In the genomic region with DNA sequence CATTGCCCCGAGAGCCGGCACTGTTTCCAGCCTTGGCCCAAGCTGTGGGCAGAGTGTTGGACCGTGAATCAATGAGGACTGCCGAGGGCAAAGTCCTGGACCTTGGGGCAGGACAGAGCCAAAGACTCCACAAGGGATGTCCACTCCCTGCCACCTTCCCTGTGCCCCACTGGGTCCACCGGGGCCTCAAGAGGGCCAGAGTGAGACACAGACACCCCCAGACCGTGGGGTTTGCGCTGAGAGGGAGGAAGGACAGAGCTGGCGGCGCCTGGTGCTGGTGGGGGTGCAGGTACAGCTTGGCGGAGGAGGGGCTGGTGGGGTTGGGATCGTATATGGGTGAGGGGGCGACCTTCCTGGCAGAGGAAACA, we compare ENCODE assay signal across 1 cellular context.
TF ChIP-seq lines count a peak whose summit lies in the region.

No MANE protein-coding gene starts in this region.

TF ChIP-seq in GM23338, 12 proteins besides CTCF, POLR2A, EP300 and RAD21 (continued from another document):
- TF ChIP-seq, protein P1, sequence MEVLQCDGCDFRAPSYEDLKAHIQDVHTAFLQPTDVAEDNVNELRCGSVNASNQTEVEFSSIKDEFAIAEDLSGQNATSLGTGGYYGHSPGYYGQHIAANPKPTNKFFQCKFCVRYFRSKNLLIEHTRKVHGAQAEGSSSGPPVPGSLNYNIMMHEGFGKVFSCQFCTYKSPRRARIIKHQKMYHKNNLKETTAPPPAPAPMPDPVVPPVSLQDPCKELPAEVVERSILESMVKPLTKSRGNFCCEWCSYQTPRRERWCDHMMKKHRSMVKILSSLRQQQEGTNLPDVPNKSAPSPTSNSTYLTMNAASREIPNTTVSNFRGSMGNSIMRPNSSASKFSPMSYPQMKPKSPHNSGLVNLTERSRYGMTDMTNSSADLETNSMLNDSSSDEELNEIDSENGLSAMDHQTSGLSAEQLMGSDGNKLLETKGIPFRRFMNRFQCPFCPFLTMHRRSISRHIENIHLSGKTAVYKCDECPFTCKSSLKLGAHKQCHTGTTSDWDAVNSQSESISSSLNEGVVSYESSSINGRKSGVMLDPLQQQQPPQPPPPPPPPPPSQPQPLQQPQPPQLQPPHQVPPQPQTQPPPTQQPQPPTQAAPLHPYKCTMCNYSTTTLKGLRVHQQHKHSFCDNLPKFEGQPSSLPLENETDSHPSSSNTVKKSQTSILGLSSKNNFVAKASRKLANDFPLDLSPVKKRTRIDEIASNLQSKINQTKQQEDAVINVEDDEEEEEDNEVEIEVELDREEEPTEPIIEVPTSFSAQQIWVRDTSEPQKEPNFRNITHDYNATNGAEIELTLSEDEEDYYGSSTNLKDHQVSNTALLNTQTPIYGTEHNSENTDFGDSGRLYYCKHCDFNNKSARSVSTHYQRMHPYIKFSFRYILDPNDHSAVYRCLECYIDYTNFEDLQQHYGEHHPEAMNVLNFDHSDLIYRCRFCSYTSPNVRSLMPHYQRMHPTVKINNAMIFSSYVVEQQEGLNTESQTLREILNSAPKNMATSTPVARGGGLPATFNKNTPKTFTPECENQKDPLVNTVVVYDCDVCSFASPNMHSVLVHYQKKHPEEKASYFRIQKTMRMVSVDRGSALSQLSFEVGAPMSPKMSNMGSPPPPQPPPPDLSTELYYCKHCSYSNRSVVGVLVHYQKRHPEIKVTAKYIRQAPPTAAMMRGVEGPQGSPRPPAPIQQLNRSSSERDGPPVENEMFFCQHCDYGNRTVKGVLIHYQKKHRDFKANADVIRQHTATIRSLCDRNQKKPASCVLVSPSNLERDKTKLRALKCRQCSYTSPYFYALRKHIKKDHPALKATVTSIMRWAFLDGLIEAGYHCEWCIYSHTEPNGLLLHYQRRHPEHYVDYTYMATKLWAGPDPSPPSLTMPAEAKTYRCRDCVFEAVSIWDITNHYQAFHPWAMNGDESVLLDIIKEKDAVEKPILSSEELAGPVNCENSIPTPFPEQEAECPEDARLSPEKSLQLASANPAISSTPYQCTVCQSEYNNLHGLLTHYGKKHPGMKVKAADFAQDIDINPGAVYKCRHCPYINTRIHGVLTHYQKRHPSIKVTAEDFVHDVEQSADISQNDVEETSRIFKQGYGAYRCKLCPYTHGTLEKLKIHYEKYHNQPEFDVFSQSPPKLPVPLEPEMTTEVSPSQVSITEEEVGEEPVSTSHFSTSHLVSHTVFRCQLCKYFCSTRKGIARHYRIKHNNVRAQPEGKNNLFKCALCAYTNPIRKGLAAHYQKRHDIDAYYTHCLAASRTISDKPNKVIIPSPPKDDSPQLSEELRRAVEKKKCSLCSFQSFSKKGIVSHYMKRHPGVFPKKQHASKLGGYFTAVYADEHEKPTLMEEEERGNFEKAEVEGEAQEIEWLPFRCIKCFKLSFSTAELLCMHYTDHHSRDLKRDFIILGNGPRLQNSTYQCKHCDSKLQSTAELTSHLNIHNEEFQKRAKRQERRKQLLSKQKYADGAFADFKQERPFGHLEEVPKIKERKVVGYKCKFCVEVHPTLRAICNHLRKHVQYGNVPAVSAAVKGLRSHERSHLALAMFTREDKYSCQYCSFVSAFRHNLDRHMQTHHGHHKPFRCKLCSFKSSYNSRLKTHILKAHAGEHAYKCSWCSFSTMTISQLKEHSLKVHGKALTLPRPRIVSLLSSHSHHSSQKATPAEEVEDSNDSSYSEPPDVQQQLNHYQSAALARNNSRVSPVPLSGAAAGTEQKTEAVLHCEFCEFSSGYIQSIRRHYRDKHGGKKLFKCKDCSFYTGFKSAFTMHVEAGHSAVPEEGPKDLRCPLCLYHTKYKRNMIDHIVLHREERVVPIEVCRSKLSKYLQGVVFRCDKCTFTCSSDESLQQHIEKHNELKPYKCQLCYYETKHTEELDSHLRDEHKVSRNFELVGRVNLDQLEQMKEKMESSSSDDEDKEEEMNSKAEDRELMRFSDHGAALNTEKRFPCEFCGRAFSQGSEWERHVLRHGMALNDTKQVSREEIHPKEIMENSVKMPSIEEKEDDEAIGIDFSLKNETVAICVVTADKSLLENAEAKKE (CRISPR knock-in tag; IDR thresholded peaks at IDR 0.05), result no peak
- TF ChIP-seq, protein P2, sequence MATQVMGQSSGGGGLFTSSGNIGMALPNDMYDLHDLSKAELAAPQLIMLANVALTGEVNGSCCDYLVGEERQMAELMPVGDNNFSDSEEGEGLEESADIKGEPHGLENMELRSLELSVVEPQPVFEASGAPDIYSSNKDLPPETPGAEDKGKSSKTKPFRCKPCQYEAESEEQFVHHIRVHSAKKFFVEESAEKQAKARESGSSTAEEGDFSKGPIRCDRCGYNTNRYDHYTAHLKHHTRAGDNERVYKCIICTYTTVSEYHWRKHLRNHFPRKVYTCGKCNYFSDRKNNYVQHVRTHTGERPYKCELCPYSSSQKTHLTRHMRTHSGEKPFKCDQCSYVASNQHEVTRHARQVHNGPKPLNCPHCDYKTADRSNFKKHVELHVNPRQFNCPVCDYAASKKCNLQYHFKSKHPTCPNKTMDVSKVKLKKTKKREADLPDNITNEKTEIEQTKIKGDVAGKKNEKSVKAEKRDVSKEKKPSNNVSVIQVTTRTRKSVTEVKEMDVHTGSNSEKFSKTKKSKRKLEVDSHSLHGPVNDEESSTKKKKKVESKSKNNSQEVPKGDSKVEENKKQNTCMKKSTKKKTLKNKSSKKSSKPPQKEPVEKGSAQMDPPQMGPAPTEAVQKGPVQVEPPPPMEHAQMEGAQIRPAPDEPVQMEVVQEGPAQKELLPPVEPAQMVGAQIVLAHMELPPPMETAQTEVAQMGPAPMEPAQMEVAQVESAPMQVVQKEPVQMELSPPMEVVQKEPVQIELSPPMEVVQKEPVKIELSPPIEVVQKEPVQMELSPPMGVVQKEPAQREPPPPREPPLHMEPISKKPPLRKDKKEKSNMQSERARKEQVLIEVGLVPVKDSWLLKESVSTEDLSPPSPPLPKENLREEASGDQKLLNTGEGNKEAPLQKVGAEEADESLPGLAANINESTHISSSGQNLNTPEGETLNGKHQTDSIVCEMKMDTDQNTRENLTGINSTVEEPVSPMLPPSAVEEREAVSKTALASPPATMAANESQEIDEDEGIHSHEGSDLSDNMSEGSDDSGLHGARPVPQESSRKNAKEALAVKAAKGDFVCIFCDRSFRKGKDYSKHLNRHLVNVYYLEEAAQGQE (IDR thresholded peaks at IDR 0.05; ENCODE audit: unreplicated experiment), result no peak
- TF ChIP-seq JUNB (IDR thresholded peaks at IDR 0.05; ENCODE audit: unreplicated experiment) (no peak), POLR2AphosphoS5 (IDR thresholded peaks at IDR 0.05; ENCODE audit: low read depth) (no peak), EZH2 (IDR thresholded peaks at IDR 0.05; ENCODE audit: low read depth, unreplicated experiment) (no peak), CREB1 (CRISPR knock-in tag; IDR thresholded peaks at IDR 0.05; ENCODE audit: low read depth) (no peak), NANOG (IDR thresholded peaks at IDR 0.05; ENCODE audit: borderline replicate concordance) (no peak)
